In the genomic region with DNA sequence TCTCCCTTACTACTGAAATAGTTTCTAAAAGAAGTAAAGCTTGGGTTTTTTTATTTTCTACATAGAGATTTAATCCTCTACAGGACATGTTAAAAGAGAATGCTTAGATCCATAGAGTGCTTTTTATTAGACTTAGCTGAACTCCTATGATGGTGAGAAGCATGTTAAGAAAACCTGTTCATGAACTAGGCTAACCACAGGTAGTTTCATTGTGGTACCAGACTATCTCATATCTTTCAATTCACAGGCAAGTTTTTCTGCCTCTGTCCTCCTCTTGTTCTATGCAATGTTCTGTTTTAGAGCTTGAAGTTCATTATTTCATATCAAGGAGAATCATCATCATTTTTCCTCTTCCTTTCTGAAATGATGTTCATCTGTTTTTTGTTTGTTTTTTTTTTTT, we compare ENCODE assay signal across 11 cellular contexts.
"Had no signal": no experiment of that assay in that cellular context is flagged by ENCODE, and none has a peak within 500 bp of the region (broad histone marks: within the 10 kb centered on the region; RNA-seq: fewer than 3 reads in every experiment).

No MANE protein-coding gene starts in this region.

- H3K4me3 ChIP-seq: GM23248, HAP-1 had no signal

- H2AFZ ChIP-seq: GM23248 had no signal

- H3K36me3 ChIP-seq: HAP-1 had no signal

- H3K27ac ChIP-seq: GM23248, HL-60, KMS-11 had no signal

- ATAC-seq: HCT116, HepG2 had no signal

- H3K4me1 Mint-ChIP-seq: IgD-negative memory B cell had no signal

- H3K4me1 ChIP-seq: HAP-1 had no signal

- H3K9ac ChIP-seq: GM23248, KMS-11 had no signal

- H3K27ac Mint-ChIP-seq: HFFc6, IgD-negative memory B cell had no signal

- H3K9me3 Mint-ChIP-seq: IgD-negative memory B cell had no signal

- H3K36me3 Mint-ChIP-seq: IgD-negative memory B cell had no signal

- DNase-seq: GM23248, GOT3, H7, HFFc6, KBM-7 had no signal

- H3K9me3 ChIP-seq: HAP-1 had no signal

- H3K4me2 ChIP-seq: KMS-11 had no signal

- H3K4me3 Mint-ChIP-seq: HFFc6, IgD-negative memory B cell had no signal
